Comparison of ENCODE assay signal across 3 cellular contexts in the genomic region with DNA sequence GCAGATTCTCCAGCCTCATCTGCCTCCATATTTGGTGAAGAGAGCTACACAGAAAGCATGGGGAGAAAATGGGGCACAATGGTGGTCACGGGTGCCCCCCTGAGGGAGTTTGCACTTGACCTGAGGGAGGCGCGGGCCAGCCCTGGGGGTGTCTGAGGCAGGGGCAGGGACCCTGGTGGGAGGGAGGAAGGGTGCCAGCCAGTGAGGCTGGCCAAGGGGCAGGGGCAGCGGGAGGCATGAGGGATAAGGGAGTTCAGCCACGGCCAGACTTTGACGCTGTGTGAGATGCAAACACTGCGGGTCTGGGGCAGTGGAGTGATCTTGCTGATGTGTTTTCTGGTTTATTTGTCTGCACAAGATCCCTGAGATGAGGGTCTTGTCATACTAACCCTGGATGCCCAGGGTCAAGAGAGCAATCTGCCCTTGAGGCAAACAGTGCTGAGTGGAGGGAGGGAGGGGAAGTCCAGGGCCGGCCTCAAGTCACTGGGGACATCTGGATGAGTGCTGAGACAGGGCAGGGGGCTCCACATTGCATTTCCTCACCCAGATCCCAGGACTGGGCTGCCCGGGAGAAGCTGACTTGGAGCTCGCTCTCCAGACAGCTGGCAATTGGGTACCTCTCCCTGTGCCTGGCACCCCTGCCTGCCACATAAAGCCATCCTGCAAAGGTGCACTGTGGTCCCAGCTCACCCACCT.
A peak's percentile ranks its signal among the peaks of the same experiment; 100 is the strongest.
TF ChIP-seq lines count a peak whose summit lies in the region.

No MANE protein-coding gene starts in this region.

TF ChIP-seq in SK-N-SH, 30 proteins besides CTCF, POLR2A, EP300 and RAD21:
- TF ChIP-seq POLR2AphosphoS5 (IDR thresholded peaks at IDR 0.05; ENCODE audit: low read depth, low read length) (no peak), ZBTB33 (IDR thresholded peaks at IDR 0.05; ENCODE audit: borderline replicate concordance, low read depth) (no peak)
TF ChIP-seq in SK-N-SH: peak in this region for 0.

TF ChIP-seq in SK-N-SH treated with all-trans-retinoic acid at 6 μM for 48 hours, 23 proteins besides CTCF, POLR2A, EP300 and RAD21:
- TF ChIP-seq ZFP30 (CRISPR knock-in tag; IDR thresholded peaks at IDR 0.05) (no peak), ARNTL (CRISPR knock-in tag; IDR thresholded peaks at IDR 0.05; ENCODE audit: borderline replicate concordance, low read depth) (no peak), ESRRG (CRISPR knock-in tag; IDR thresholded peaks at IDR 0.05) (no peak), ZNF565 (CRISPR knock-in tag; conservative IDR thresholded peaks at IDR 0.05; ENCODE audit: low read depth) (no peak)
- TF ChIP-seq, protein P1, sequence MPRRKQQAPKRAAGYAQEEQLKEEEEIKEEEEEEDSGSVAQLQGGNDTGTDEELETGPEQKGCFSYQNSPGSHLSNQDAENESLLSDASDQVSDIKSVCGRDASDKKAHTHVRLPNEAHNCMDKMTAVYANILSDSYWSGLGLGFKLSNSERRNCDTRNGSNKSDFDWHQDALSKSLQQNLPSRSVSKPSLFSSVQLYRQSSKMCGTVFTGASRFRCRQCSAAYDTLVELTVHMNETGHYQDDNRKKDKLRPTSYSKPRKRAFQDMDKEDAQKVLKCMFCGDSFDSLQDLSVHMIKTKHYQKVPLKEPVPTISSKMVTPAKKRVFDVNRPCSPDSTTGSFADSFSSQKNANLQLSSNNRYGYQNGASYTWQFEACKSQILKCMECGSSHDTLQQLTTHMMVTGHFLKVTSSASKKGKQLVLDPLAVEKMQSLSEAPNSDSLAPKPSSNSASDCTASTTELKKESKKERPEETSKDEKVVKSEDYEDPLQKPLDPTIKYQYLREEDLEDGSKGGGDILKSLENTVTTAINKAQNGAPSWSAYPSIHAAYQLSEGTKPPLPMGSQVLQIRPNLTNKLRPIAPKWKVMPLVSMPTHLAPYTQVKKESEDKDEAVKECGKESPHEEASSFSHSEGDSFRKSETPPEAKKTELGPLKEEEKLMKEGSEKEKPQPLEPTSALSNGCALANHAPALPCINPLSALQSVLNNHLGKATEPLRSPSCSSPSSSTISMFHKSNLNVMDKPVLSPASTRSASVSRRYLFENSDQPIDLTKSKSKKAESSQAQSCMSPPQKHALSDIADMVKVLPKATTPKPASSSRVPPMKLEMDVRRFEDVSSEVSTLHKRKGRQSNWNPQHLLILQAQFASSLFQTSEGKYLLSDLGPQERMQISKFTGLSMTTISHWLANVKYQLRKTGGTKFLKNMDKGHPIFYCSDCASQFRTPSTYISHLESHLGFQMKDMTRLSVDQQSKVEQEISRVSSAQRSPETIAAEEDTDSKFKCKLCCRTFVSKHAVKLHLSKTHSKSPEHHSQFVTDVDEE (CRISPR knock-in tag; IDR thresholded peaks at IDR 0.05), result no peak
- TF ChIP-seq, protein P2, sequence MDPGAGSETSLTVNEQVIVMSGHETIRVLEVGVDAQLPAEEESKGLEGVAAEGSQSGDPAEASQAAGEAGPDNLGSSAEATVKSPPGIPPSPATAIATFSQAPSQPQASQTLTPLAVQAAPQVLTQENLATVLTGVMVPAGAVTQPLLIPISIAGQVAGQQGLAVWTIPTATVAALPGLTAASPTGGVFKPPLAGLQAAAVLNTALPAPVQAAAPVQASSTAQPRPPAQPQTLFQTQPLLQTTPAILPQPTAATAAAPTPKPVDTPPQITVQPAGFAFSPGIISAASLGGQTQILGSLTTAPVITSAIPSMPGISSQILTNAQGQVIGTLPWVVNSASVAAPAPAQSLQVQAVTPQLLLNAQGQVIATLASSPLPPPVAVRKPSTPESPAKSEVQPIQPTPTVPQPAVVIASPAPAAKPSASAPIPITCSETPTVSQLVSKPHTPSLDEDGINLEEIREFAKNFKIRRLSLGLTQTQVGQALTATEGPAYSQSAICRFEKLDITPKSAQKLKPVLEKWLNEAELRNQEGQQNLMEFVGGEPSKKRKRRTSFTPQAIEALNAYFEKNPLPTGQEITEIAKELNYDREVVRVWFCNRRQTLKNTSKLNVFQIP (CRISPR knock-in tag; IDR thresholded peaks at IDR 0.05; ENCODE audit: borderline replicate concordance, low read depth), result no peak
TF ChIP-seq in SK-N-SH treated with all-trans-retinoic acid at 6 μM for 48 hours: peak in this region for 0.

TF ChIP-seq in HepG2, 621 proteins besides CTCF, POLR2A, EP300 and RAD21:
- TF ChIP-seq, protein P3, sequence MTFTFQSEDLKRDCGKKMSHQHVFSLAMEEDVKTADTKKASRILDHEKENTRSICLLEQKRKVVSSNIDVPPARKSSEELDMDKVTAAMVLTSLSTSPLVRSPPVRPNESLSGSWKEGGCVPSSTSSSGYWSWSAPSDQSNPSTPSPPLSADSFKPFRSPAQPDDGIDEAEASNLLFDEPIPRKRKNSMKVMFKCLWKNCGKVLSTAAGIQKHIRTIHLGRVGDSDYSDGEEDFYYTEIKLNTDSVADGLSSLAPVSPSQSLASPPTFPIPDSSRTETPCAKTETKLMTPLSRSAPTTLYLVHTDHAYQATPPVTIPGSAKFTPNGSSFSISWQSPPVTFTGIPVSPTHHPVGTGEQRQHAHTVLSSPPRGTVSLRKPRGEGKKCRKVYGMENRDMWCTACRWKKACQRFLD (CRISPR knock-in tag; IDR thresholded peaks at IDR 0.05; ENCODE audit: borderline replicate concordance), result 0 out of 2 replicates have a peak, but pooled peaks have one; percentile 21
- no peak for TF ChIP-seq CSRNP2 (CRISPR knock-in tag; conservative IDR thresholded peaks at IDR 0.05; ENCODE audit: low read depth)
- TF ChIP-seq POLR2AphosphoS2 (IDR thresholded peaks at IDR 0.05; ENCODE audit: low read depth, low read length), result no peak
- TF ChIP-seq, protein P4, sequence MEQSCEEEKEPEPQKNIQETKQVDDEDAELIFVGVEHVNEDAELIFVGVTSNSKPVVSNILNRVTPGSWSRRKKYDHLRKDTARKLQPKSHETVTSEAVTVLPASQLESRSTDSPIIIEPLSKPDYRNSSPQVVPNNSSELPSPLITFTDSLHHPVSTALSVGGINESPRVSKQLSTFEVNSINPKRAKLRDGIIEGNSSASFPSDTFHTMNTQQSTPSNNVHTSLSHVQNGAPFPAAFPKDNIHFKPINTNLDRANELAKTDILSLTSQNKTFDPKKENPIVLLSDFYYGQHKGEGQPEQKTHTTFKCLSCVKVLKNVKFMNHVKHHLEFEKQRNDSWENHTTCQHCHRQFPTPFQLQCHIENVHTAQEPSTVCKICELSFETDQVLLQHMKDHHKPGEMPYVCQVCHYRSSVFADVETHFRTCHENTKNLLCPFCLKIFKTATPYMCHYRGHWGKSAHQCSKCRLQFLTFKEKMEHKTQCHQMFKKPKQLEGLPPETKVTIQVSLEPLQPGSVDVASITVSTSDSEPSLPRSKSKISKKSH (CRISPR knock-in tag; IDR thresholded peaks at IDR 0.05; ENCODE audit: borderline replicate concordance), result 0 out of 2 replicates have a peak, but pooled peaks have one; percentile 22
- no peak for TF ChIP-seq ZNF234 (CRISPR knock-in tag; conservative IDR thresholded peaks at IDR 0.05)
- no peak for TF ChIP-seq ZNF607 (CRISPR knock-in tag; IDR thresholded peaks at IDR 0.05; ENCODE audit: borderline replicate concordance)
- no peak for TF ChIP-seq ZNF75D (CRISPR knock-in tag; IDR thresholded peaks at IDR 0.05; ENCODE audit: borderline replicate concordance)
- TF ChIP-seq MTA1 (CRISPR knock-in tag; IDR thresholded peaks at IDR 0.05; ENCODE audit: borderline replicate concordance), result 0 out of 2 replicates have a peak, but pooled peaks have one; percentile 25
- TF ChIP-seq ZNF737 (CRISPR knock-in tag; IDR thresholded peaks at IDR 0.05; ENCODE audit: borderline replicate concordance), result 0 out of 2 replicates have a peak, but pooled peaks have one; percentile 15
- TF ChIP-seq ZNF687 (CRISPR knock-in tag; IDR thresholded peaks at IDR 0.05), result peak; percentile 18; the same call in 1 of the 2 replicates
